In genomic region chr17:45123930-45124796, GRCh38 we compare ENCODE assay signal across 8 cellular contexts. TPM values are rescaled to one million over a fixed set of nuclear protein-coding genes. Genes with fewer than 3 reads are reported as not detected.
DNase-seq lines count a peak whose midpoint lies in the region; ATAC-seq lines count a peak whose summit lies in the region.

No MANE protein-coding gene starts in this region.

- H3K4me1 Mint-ChIP-seq in activated naive CD8-positive, alpha-beta T cell treated with anti-CD3 and anti-CD28 coated beads, Interleukin-2, amount 10 ng/mL, durations not matched to agents 7 days and 5 days, result no peaks in the 10 kb centered on the region
- H3K4me1 Mint-ChIP-seq in activated naive CD8-positive, alpha-beta T cell treated with anti-CD3 and anti-CD28 coated beads for 36 hours, result no peaks in the 10 kb centered on the region

- no peak overlapping the region for H3K9ac ChIP-seq in rectal smooth muscle tissue (ENCODE audit: low read length)

- no peak for DNase-seq in activated naive CD8-positive, alpha-beta T cell treated with anti-CD3 and anti-CD28 coated beads, Interleukin-2, amount 10 ng/mL, durations not matched to agents 7 days and 5 days
- DNase-seq in activated naive CD8-positive, alpha-beta T cell treated with anti-CD3 and anti-CD28 coated beads for 36 hours, result no peak
- DNase-seq in SKM-1 (lab: John Stamatoyannopoulos, UW; ENCODE audit: unreplicated experiment) (peak; percentile 32), fibroblast of gingiva (ENCODE audit: low read depth) (peak; percentile 64)
- DNase-seq in stimulated activated CD4-positive, alpha-beta T cell treated with anti-CD3 and anti-CD28 coated beads, Interleukin-1b, Interleukin-23, amount 100 ng/mL, for 48 hours, result no peak

- H3K27ac Mint-ChIP-seq in activated naive CD8-positive, alpha-beta T cell treated with anti-CD3 and anti-CD28 coated beads, Interleukin-2, amount 10 ng/mL, durations not matched to agents 7 days and 5 days, result no peak overlapping the region
- no peak overlapping the region for H3K27ac Mint-ChIP-seq in activated naive CD8-positive, alpha-beta T cell treated with anti-CD3 and anti-CD28 coated beads for 36 hours

- no peaks in the 10 kb centered on the region for H3K27me3 ChIP-seq in rectal smooth muscle tissue (ENCODE audit: control insufficient read depth, insufficient read depth, low read length)

- H3K36me3 ChIP-seq in rectal smooth muscle tissue (ENCODE audit: control insufficient read depth, insufficient read depth, low read length), result no peaks in the 10 kb centered on the region

- peak overlapping the region; percentile 27 for H3K4me3 ChIP-seq in rectal smooth muscle tissue (ENCODE audit: low read length)

- H3K4me3 Mint-ChIP-seq in activated naive CD8-positive, alpha-beta T cell treated with anti-CD3 and anti-CD28 coated beads, Interleukin-2, amount 10 ng/mL, durations not matched to agents 7 days and 5 days, result no peak overlapping the region
- H3K4me3 Mint-ChIP-seq in activated naive CD8-positive, alpha-beta T cell treated with anti-CD3 and anti-CD28 coated beads for 36 hours, result no peak overlapping the region

- H3K27ac ChIP-seq in rectal smooth muscle tissue (ENCODE audit: low read depth, low read length), result no peak overlapping the region

- ATAC-seq in activated naive CD8-positive, alpha-beta T cell treated with anti-CD3 and anti-CD28 coated beads, Interleukin-2, amount 10 ng/mL, durations not matched to agents 7 days and 5 days (ENCODE audit: low read depth), result peak; percentile 9
- no peak for ATAC-seq in GM21825 (IDR thresholded peaks at IDR 0.05; ENCODE audit: unreplicated experiment)
- ATAC-seq in HG03280 (IDR thresholded peaks at IDR 0.05; ENCODE audit: unreplicated experiment), result no peak

- no peaks in the 10 kb centered on the region for H3K36me3 Mint-ChIP-seq in activated naive CD8-positive, alpha-beta T cell treated with anti-CD3 and anti-CD28 coated beads, Interleukin-2, amount 10 ng/mL, durations not matched to agents 7 days and 5 days
- no peaks in the 10 kb centered on the region for H3K36me3 Mint-ChIP-seq in activated naive CD8-positive, alpha-beta T cell treated with anti-CD3 and anti-CD28 coated beads for 36 hours

- H3K9me3 Mint-ChIP-seq in activated naive CD8-positive, alpha-beta T cell treated with anti-CD3 and anti-CD28 coated beads, Interleukin-2, amount 10 ng/mL, durations not matched to agents 7 days and 5 days, result no peaks in the 10 kb centered on the region
- no peaks in the 10 kb centered on the region for H3K9me3 Mint-ChIP-seq in activated naive CD8-positive, alpha-beta T cell treated with anti-CD3 and anti-CD28 coated beads for 36 hours

- H3K27me3 Mint-ChIP-seq in activated naive CD8-positive, alpha-beta T cell treated with anti-CD3 and anti-CD28 coated beads, Interleukin-2, amount 10 ng/mL, durations not matched to agents 7 days and 5 days, result peaks cover 9% of the 10 kb centered on the region
- H3K27me3 Mint-ChIP-seq in activated naive CD8-positive, alpha-beta T cell treated with anti-CD3 and anti-CD28 coated beads for 36 hours, result peaks cover 14% of the 10 kb centered on the region

- POLR2A ChIA-PET in activated naive CD8-positive, alpha-beta T cell treated with anti-CD3 and anti-CD28 coated beads, Interleukin-2, amount 10 ng/mL, durations not matched to agents 7 days and 5 days (lab: Charles Lee), result no interaction called here

- H3K4me1 ChIP-seq in rectal smooth muscle tissue (ENCODE audit: control insufficient read depth, insufficient read depth, low read length), result peaks cover 14% of the 10 kb centered on the region

RNA-seq across cellular contexts. Expression of gene PLCD3, which starts 8.2 kb away (rescaled TPM):
- 1 to 10 TPM; 4.2 to 4.9 TPM for total RNA-seq in activated naive CD8-positive, alpha-beta T cell treated with anti-CD3 and anti-CD28 coated beads, Interleukin-2, amount 10 ng/mL, durations not matched to agents 7 days and 5 days
- total RNA-seq in activated naive CD8-positive, alpha-beta T cell treated with anti-CD3 and anti-CD28 coated beads for 36 hours, result 1 to 10 TPM; 2.7 to 3.8 TPM

RNA-seq across cellular contexts. Expression of gene ACBD4, which starts 11.3 kb away (rescaled TPM):
- 10 to 100 TPM; 24.5 to 25.0 TPM for total RNA-seq in activated naive CD8-positive, alpha-beta T cell treated with anti-CD3 and anti-CD28 coated beads, Interleukin-2, amount 10 ng/mL, durations not matched to agents 7 days and 5 days
- 1 to 10 TPM; 8.6 to 8.9 TPM for total RNA-seq in activated naive CD8-positive, alpha-beta T cell treated with anti-CD3 and anti-CD28 coated beads for 36 hours

RNA-seq across cellular contexts. Expression of gene HEXIM1, which starts 24.1 kb away (rescaled TPM):
- 10 to 100 TPM; 33.6 to 33.7 TPM for total RNA-seq in activated naive CD8-positive, alpha-beta T cell treated with anti-CD3 and anti-CD28 coated beads, Interleukin-2, amount 10 ng/mL, durations not matched to agents 7 days and 5 days
- total RNA-seq in activated naive CD8-positive, alpha-beta T cell treated with anti-CD3 and anti-CD28 coated beads for 36 hours, result 10 to 100 TPM; 36.0 to 36.5 TPM

RNA-seq across cellular contexts. Expression of gene HEXIM2, which starts 37.5 kb away (rescaled TPM):
- total RNA-seq in activated naive CD8-positive, alpha-beta T cell treated with anti-CD3 and anti-CD28 coated beads, Interleukin-2, amount 10 ng/mL, durations not matched to agents 7 days and 5 days, result 1 to 10 TPM; 6.7 to 7.7 TPM
- total RNA-seq in activated naive CD8-positive, alpha-beta T cell treated with anti-CD3 and anti-CD28 coated beads for 36 hours, result 1 to 10 TPM; 4.8 to 5.6 TPM

Comparison
In these comparisons a context has a peak if more than half of its experiments do, and no peak if none do; other contexts are left out.
1. DNase-seq: peak in SKM-1 (single experiment) and fibroblast of gingiva (single experiment); none in activated naive CD8-positive, alpha-beta T cell treated with anti-CD3 and anti-CD28 coated beads, Interleukin-2, amount 10 ng/mL, durations not matched to agents 7 days and 5 days (single experiment), activated naive CD8-positive, alpha-beta T cell treated with anti-CD3 and anti-CD28 coated beads for 36 hours (single experiment) and stimulated activated CD4-positive, alpha-beta T cell treated with anti-CD3 and anti-CD28 coated beads, Interleukin-1b, Interleukin-23, amount 100 ng/mL, for 48 hours (single experiment).